Comparison of ENCODE assay signal across 1 cellular context in genomic region chr17:69593351-69593715, GRCh38.
TF ChIP-seq lines count a peak whose summit lies in the region.

No MANE protein-coding gene starts in this region.

TF ChIP-seq in IMR-90, 13 proteins besides CTCF, POLR2A, EP300 and RAD21 (continued from another document):
- TF ChIP-seq, protein P1, sequence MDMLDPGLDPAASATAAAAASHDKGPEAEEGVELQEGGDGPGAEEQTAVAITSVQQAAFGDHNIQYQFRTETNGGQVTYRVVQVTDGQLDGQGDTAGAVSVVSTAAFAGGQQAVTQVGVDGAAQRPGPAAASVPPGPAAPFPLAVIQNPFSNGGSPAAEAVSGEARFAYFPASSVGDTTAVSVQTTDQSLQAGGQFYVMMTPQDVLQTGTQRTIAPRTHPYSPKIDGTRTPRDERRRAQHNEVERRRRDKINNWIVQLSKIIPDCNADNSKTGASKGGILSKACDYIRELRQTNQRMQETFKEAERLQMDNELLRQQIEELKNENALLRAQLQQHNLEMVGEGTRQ (IDR thresholded peaks at IDR 0.05; ENCODE audit: low read depth, low read length), result no peak
TF ChIP-seq in IMR-90: peak in this region for 0.
